In genomic region chr15:75737713-75738646, GRCh38 we compare ENCODE assay signal across 1 cellular context.
TF ChIP-seq lines count a peak whose summit lies in the region.

No MANE protein-coding gene starts in this region.

TF ChIP-seq in H1, 55 proteins besides CTCF, POLR2A, EP300 and RAD21:
- TF ChIP-seq PHF8 (conservative IDR thresholded peaks at IDR 0.05; ENCODE audit: low read depth, low read length) (0 out of 2 replicates have a peak, but pooled peaks have one; percentile 5), KDM4A (IDR thresholded peaks at IDR 0.05; ENCODE audit: low read depth, low read length, severe bottlenecking) (peak; percentile 74), SIN3A (conservative IDR thresholded peaks at IDR 0.05 in 1 of 2, IDR thresholded peaks at IDR 0.05 in 1 of 2; ENCODE audit: low read depth in 1 of 2, low read length in 2 of 2) (peak; percentile 32 to 53; a peak in 1 of 4 replicates)
